ENCODE assay signal across 18 cellular contexts in genomic region chr9:121204121-121204520, GRCh38.
"Had no signal": no experiment of that assay in that cellular context is flagged by ENCODE, and none has a peak within 500 bp of the region (broad histone marks: within the 10 kb centered on the region; RNA-seq: fewer than 3 reads in every experiment).

No MANE protein-coding gene starts in this region.

- H3K27ac ChIP-seq: heart left ventricle, sigmoid colon, skin epidermis, testis, tibial nerve, upper lobe of right lung had no signal

- H3K36me3 ChIP-seq: heart left ventricle, sigmoid colon, tibial nerve, upper lobe of right lung had no signal

- H3K27ac Mint-ChIP-seq: natural killer cell treated with Interleukin-12 subunit alpha and Interleukin-12 subunit beta and Interleukin-15 and Interleukin-18, amount 100 ng/mL, for 72 hours; stimulated activated naive B cell treated with anti-CD40 and anti-IgM and Interleukin-4, amounts not matched to agents 10 μg/mL and 1 μg/mL and 100 μg/mL, for 72 hours; stimulated activated naive CD8-positive, alpha-beta T cell treated with anti-CD3 and anti-CD28 coated beads, Interleukin-15, amount 100 ng/mL, for 72 hours had no signal

- H3K9me3 ChIP-seq: heart left ventricle, sigmoid colon, testis, tibial nerve, upper lobe of right lung had no signal

- H3K4me3 ChIP-seq: heart left ventricle, lung, sigmoid colon, skin epidermis, testis, tibial nerve, upper lobe of right lung had no signal

- H3K4me3 Mint-ChIP-seq: stimulated activated naive B cell treated with anti-CD40 and anti-IgM and Interleukin-4, amounts not matched to agents 10 μg/mL and 1 μg/mL and 100 μg/mL, for 72 hours; stimulated activated naive CD8-positive, alpha-beta T cell treated with anti-CD3 and anti-CD28 coated beads, Interleukin-15, amount 100 ng/mL, for 72 hours had no signal

- H3K27me3 Mint-ChIP-seq: natural killer cell treated with Interleukin-12 subunit alpha and Interleukin-12 subunit beta and Interleukin-15 and Interleukin-18, amount 100 ng/mL, for 72 hours; stimulated activated naive B cell treated with anti-CD40 and anti-IgM and Interleukin-4, amounts not matched to agents 10 μg/mL and 1 μg/mL and 100 μg/mL, for 72 hours; stimulated activated naive CD8-positive, alpha-beta T cell treated with anti-CD3 and anti-CD28 coated beads, Interleukin-15, amount 100 ng/mL, for 72 hours had no signal

- DNase-seq: effector memory CD4-positive, alpha-beta T cell; heart left ventricle; hippocampal formation; left colon; left ventricle myocardium superior; mesenchymal stem cell; midbrain; sigmoid colon; stimulated activated CD4-positive, alpha-beta T cell treated with anti-CD3 and anti-CD28 coated beads, Interleukin-2, amount 100 ng/mL, for 24 hours; stimulated activated CD4-positive, alpha-beta T cell treated with anti-CD3 and anti-CD28 coated beads, Interleukin-4, amount 100 ng/mL, for 4 hours; stimulated activated naive B cell treated with anti-CD40 and anti-IgM and Interleukin-4, amounts not matched to agents 10 μg/mL and 1 μg/mL and 100 μg/mL, for 72 hours; stimulated activated naive CD8-positive, alpha-beta T cell treated with anti-CD3 and anti-CD28 coated beads, Interleukin-15, amount 100 ng/mL, for 72 hours; testis; upper lobe of right lung had no signal

- H3K27me3 ChIP-seq: heart left ventricle, sigmoid colon, testis, tibial nerve, upper lobe of right lung had no signal

- H3K9me3 Mint-ChIP-seq: natural killer cell treated with Interleukin-12 subunit alpha and Interleukin-12 subunit beta and Interleukin-15 and Interleukin-18, amount 100 ng/mL, for 72 hours; stimulated activated naive B cell treated with anti-CD40 and anti-IgM and Interleukin-4, amounts not matched to agents 10 μg/mL and 1 μg/mL and 100 μg/mL, for 72 hours; stimulated activated naive CD8-positive, alpha-beta T cell treated with anti-CD3 and anti-CD28 coated beads, Interleukin-15, amount 100 ng/mL, for 72 hours had no signal
